Comparison of ENCODE assay signal across 1 cellular context in genomic region chr6:3229566-3230274, GRCh38.
TF ChIP-seq lines count a peak whose summit lies in the region.

No MANE protein-coding gene starts in this region.

TF ChIP-seq in IMR-90, 13 proteins besides CTCF, POLR2A, EP300 and RAD21 (continued from another document):
- TF ChIP-seq ELK1 (IDR thresholded peaks at IDR 0.05; ENCODE audit: borderline replicate concordance, low read depth, low read length) = no peak
